ENCODE assay signal across 33 cellular contexts in the genomic region with DNA sequence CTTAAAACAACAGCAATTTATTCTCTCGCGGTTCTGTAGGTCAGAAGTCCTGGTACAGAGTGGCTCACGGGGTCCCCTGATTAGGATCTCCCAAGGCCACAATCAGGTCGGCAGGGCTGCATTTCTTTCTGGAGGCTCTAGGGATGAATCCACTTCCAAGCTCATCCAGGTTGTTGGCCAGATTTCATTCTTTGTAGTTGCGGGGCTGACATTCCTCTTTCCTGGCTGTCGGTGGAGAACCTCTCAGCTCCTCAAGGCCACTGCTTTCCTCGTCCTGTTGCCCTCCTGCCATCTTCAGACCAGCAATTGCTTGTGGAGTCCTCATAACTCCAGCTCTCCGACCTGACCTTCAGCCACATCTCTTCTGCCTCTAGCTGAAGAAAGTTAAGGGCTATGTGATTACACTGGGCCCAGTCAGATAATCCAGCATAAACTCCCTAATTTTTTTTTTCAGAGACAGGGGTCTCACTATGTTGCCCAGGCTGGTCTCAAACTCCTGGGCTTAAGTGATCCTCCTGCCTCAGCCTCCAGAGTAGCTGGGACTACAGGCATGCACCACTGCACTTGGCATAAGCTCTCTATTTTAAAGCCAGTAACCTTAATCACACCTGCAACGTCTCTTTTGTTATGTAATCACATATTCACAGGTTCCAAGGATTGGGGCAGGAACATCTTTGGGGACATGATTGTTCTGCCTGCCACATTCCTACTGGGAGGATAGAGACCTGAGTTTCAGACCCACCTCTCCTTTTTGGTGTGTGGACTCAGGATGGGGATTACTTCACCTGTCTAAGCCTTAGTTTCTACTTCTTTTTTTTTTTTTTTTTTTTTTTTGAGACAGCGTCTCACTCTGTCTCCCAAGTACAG. TPM values are rescaled to one million over a fixed set of nuclear protein-coding genes. Genes with fewer than 3 reads are reported as not detected.
"Had no signal": no experiment of that assay in that cellular context is flagged by ENCODE, and none has a peak within 500 bp of the region (broad histone marks: within the 10 kb centered on the region; RNA-seq: fewer than 3 reads in every experiment).

No MANE protein-coding gene starts in this region.

- H3K4me3 Mint-ChIP-seq: mesothelial cell of epicardium; naive B cell; natural killer cell treated with Interleukin-12 subunit alpha and Interleukin-12 subunit beta and Interleukin-15 and Interleukin-18, amount 100 ng/mL, for 72 hours; neural crest cell; stimulated activated effector memory CD8-positive, alpha-beta T cell treated with anti-CD3 and anti-CD28 coated beads, Interleukin-12 subunit alpha, Interleukin-12 subunit beta, amount 100 ng/mL, for 72 hours had no signal

- H3K4me1 ChIP-seq: gastrocnemius medialis, prostate gland, right atrium auricular region, sigmoid colon, stomach, thyroid gland, vagina had no signal

- FAIRE-seq: colon, keratinocyte had no signal

- H3K9me3 Mint-ChIP-seq: mesothelial cell of epicardium; natural killer cell treated with Interleukin-12 subunit alpha and Interleukin-12 subunit beta and Interleukin-15 and Interleukin-18, amount 100 ng/mL, for 72 hours; neural crest cell; stimulated activated effector memory CD8-positive, alpha-beta T cell treated with anti-CD3 and anti-CD28 coated beads, Interleukin-12 subunit alpha, Interleukin-12 subunit beta, amount 100 ng/mL, for 72 hours had no signal

- H3K27me3 ChIP-seq: dorsolateral prefrontal cortex, gastrocnemius medialis, right atrium auricular region, thyroid gland, vagina had no signal

- H3K9me3 ChIP-seq: gastrocnemius medialis, mucosa of descending colon, prostate gland, right atrium auricular region, sigmoid colon, stomach, thyroid gland, vagina had no signal

- H3K27ac Mint-ChIP-seq: mesothelial cell of epicardium; natural killer cell treated with Interleukin-12 subunit alpha and Interleukin-12 subunit beta and Interleukin-15 and Interleukin-18, amount 100 ng/mL, for 72 hours; stimulated activated effector memory CD8-positive, alpha-beta T cell treated with anti-CD3 and anti-CD28 coated beads, Interleukin-12 subunit alpha, Interleukin-12 subunit beta, amount 100 ng/mL, for 72 hours had no signal

- H3K4me3 ChIP-seq: dorsolateral prefrontal cortex, gastrocnemius medialis, mucosa of descending colon, prostate gland, right atrium auricular region, sigmoid colon, stomach, thyroid gland, vagina had no signal

- H3K36me3 ChIP-seq: gastrocnemius medialis, prostate gland, right atrium auricular region, sigmoid colon, stomach, thyroid gland, vagina had no signal

- H3K27ac ChIP-seq: dorsolateral prefrontal cortex, gastrocnemius medialis, prostate gland, right atrium auricular region, sigmoid colon, stomach, thyroid gland, vagina had no signal

- ATAC-seq: gastrocnemius medialis; mucosa of descending colon; natural killer cell treated with Interleukin-12 subunit alpha and Interleukin-12 subunit beta and Interleukin-15 and Interleukin-18, amount 100 ng/mL, for 72 hours; stimulated activated effector memory CD8-positive, alpha-beta T cell treated with anti-CD3 and anti-CD28 coated beads, Interleukin-12 subunit alpha, Interleukin-12 subunit beta, amount 100 ng/mL, for 72 hours had no signal

- H3K4me1 Mint-ChIP-seq: naive B cell had no signal

- H3K36me3 Mint-ChIP-seq: mesothelial cell of epicardium; naive B cell; natural killer cell treated with Interleukin-12 subunit alpha and Interleukin-12 subunit beta and Interleukin-15 and Interleukin-18, amount 100 ng/mL, for 72 hours; stimulated activated effector memory CD8-positive, alpha-beta T cell treated with anti-CD3 and anti-CD28 coated beads, Interleukin-12 subunit alpha, Interleukin-12 subunit beta, amount 100 ng/mL, for 72 hours had no signal

- DNase-seq: dorsolateral prefrontal cortex; effector CD4-positive, alpha-beta T cell; foreskin fibroblast; gastrocnemius medialis; head of caudate nucleus; mesenchymal stem cell; mucosa of descending colon; naive B cell; sigmoid colon; stimulated activated CD4-positive, alpha-beta T cell treated with anti-CD3 and anti-CD28 coated beads, Interleukin-2, amount 100 ng/mL, for 24 hours; stimulated activated CD4-positive, alpha-beta T cell treated with anti-CD3 and anti-CD28 coated beads, Interleukin-4, amount 100 ng/mL, for 24 hours; stimulated activated naive CD4-positive, alpha-beta T cell treated with Interleukin-2 at 50 U/mL for 16 hours; stomach; thyroid gland; trophoblast cell had no signal

RNA-seq across cellular contexts. Expression of a gene that starts 4.1 kb away (rescaled TPM):
- total RNA-seq: gastrocnemius medialis; glomerular endothelial cell; liver; lung microvascular endothelial cell; mesothelial cell of epicardium; mucosa of descending colon; natural killer cell treated with Interleukin-12 subunit alpha and Interleukin-12 subunit beta and Interleukin-15 and Interleukin-18, amount 100 ng/mL, for 72 hours; neural crest cell; osteocyte; prostate gland; right atrium auricular region; sigmoid colon; skeletal muscle tissue; subcutaneous adipose tissue; temporal lobe; thyroid gland; ureter; vagina had no signal
- polyA plus RNA-seq: esophagus, liver, sigmoid colon had no signal

RNA-seq across cellular contexts. Expression of a gene that starts 26.4 kb away (rescaled TPM):
- total RNA-seq: natural killer cell treated with Interleukin-12 subunit alpha and Interleukin-12 subunit beta and Interleukin-15 and Interleukin-18, amount 100 ng/mL, for 72 hours; skeletal muscle tissue; subcutaneous adipose tissue had no signal
